Comparison of ENCODE assay signal across 1 cellular context in genomic region chr18:1408331-1408835, GRCh38.
A peak's percentile ranks its signal among the peaks of the same experiment; 100 is the strongest.
TF ChIP-seq lines count a peak whose summit lies in the region.

No MANE protein-coding gene starts in this region.

TF ChIP-seq in K562, 482 proteins besides CTCF, POLR2A, EP300 and RAD21 (continued from another document):
- no peak for TF ChIP-seq ELK1 (CRISPR knock-in tag; IDR thresholded peaks at IDR 0.05)
- TF ChIP-seq KAT7 (CRISPR knock-in tag; IDR thresholded peaks at IDR 0.05; ENCODE audit: borderline replicate concordance): no peak
- TF ChIP-seq XRCC4 (IDR thresholded peaks at IDR 0.05; ENCODE audit: extremely low read depth, insufficient read depth, insufficient read length): no peak
- 0 out of 2 replicates have a peak, but pooled peaks have one; percentile 42 for TF ChIP-seq EHMT2 (IDR thresholded peaks at IDR 0.05)
- TF ChIP-seq ZBTB17 (CRISPR knock-in tag; IDR thresholded peaks at IDR 0.05): no peak
- no peak for TF ChIP-seq ZNF165 (CRISPR knock-in tag; IDR thresholded peaks at IDR 0.05; ENCODE audit: borderline replicate concordance)
- TF ChIP-seq ZBTB5 (IDR thresholded peaks at IDR 0.05): no peak
- no peak for TF ChIP-seq TOE1 (IDR thresholded peaks at IDR 0.05; ENCODE audit: borderline replicate concordance)
- TF ChIP-seq TOE1 (CRISPR knock-in tag; IDR thresholded peaks at IDR 0.05; ENCODE audit: borderline replicate concordance, low read depth): no peak
- peak; percentile 19 for TF ChIP-seq MEIS2 (IDR thresholded peaks at IDR 0.05; ENCODE audit: partially characterized antibody)
- 0 out of 2 replicates have a peak, but pooled peaks have one; percentile 24 for TF ChIP-seq NFE2 (IDR thresholded peaks at IDR 0.05; ENCODE audit: low read depth)
- no peak for TF ChIP-seq PRMT5 (CRISPR knock-in tag; IDR thresholded peaks at IDR 0.05)
- TF ChIP-seq CLOCK (CRISPR knock-in tag; IDR thresholded peaks at IDR 0.05; ENCODE audit: borderline replicate concordance): no peak
- no peak for TF ChIP-seq FUS (optimal IDR thresholded peaks at IDR 0.05; ENCODE audit: low read depth, low read length)
- TF ChIP-seq ZNF316 (IDR thresholded peaks at IDR 0.05): 0 out of 2 replicates have a peak, but pooled peaks have one; percentile 4
- TF ChIP-seq MAFG (tag; conservative IDR thresholded peaks at IDR 0.05): peak; percentile 36; the same call in 1 of the 2 replicates
- TF ChIP-seq ZNF445 (CRISPR knock-in tag; IDR thresholded peaks at IDR 0.05; ENCODE audit: low read depth): no peak
- no peak for TF ChIP-seq EZH2 (IDR thresholded peaks at IDR 0.05; ENCODE audit: borderline replicate concordance, low read depth, low read length)
- TF ChIP-seq NFIC (IDR thresholded peaks at IDR 0.05): peak; percentile 80
- TF ChIP-seq SRSF3 (IDR thresholded peaks at IDR 0.05; ENCODE audit: insufficient read depth, low read length): no peak
- no peak for TF ChIP-seq CGGBP1 (CRISPR knock-in tag; IDR thresholded peaks at IDR 0.05)
- 0 out of 4 replicates have a peak, but pooled peaks of 1 of the 2 experiments have one; percentile 10 for TF ChIP-seq NRF1 (conservative IDR thresholded peaks at IDR 0.05 in 1 of 2, IDR thresholded peaks at IDR 0.05 in 1 of 2)
- no peak for TF ChIP-seq ARID3A (IDR thresholded peaks at IDR 0.05; ENCODE audit: borderline replicate concordance, low read depth, low read length)
- TF ChIP-seq SMARCC2 (IDR thresholded peaks at IDR 0.05; ENCODE audit: low read depth): no peak
- no peak for TF ChIP-seq ZNF143 (CRISPR knock-in tag; IDR thresholded peaks at IDR 0.05)
- TF ChIP-seq ZNF830 (CRISPR knock-in tag; IDR thresholded peaks at IDR 0.05): no peak
- no peak for TF ChIP-seq ZNF511 (CRISPR knock-in tag; IDR thresholded peaks at IDR 0.05)
- TF ChIP-seq ZNF134 (CRISPR knock-in tag; conservative IDR thresholded peaks at IDR 0.05): no peak
